ENCODE assay signal across 8 cellular contexts in genomic region chr3:197951392-197951990, GRCh38. TPM values are rescaled to one million over a fixed set of nuclear protein-coding genes. Genes with fewer than 3 reads are reported as not detected.
A peak's percentile ranks its signal among the peaks of the same experiment; 100 is the strongest.
DNase-seq lines count a peak whose midpoint lies in the region; ATAC-seq and TF ChIP-seq lines count a peak whose summit lies in the region.

No MANE protein-coding gene starts in this region.

- peaks cover 34 to 58% of the 10 kb centered on the region in 2 experiments for H3K36me3 ChIP-seq in SK-N-SH (replicated peaks in 1 of 2; ENCODE audit: control insufficient read depth in 1 of 2, insufficient read depth in 2 of 2, low read length in 1 of 2)
- peaks cover 62% of the 10 kb centered on the region for H3K36me3 ChIP-seq in iPS-18a (ENCODE audit: control insufficient read depth, low read depth, low read length)

- H3K27ac ChIP-seq in SK-N-SH (ENCODE audit: low read depth in 2 of 2, low read length in 1 of 2), result no peak overlapping the region
- H3K27ac ChIP-seq in iPS-18a (ENCODE audit: low read length), result no peak overlapping the region

- peak overlapping the region; percentile 99 for H3K27ac Mint-ChIP-seq in activated T-cell treated with anti-CD3 and anti-CD28 coated beads, Interleukin-2, amount 50 U/mL, for 72 hours
- peak overlapping the region; percentile 99 for H3K27ac Mint-ChIP-seq in stimulated activated naive CD8-positive, alpha-beta T cell treated with anti-CD3 and anti-CD28 coated beads, Interleukin-15, Interleukin-2, amounts not matched to agents 100 ng/mL and 50 ng/mL, for 24 hours

- H4K20me1 ChIP-seq in SK-N-SH (ENCODE audit: insufficient read depth), result peaks cover 40% of the 10 kb centered on the region

- H3K36me3 Mint-ChIP-seq in activated T-cell treated with anti-CD3 and anti-CD28 coated beads, Interleukin-2, amount 50 U/mL, for 72 hours (ENCODE audit: insufficient read depth in 2 of 2), result peaks cover 14 to 42% of the 10 kb centered on the region in 2 donors
- peaks cover 66% of the 10 kb centered on the region for H3K36me3 Mint-ChIP-seq in stimulated activated naive CD8-positive, alpha-beta T cell treated with anti-CD3 and anti-CD28 coated beads, Interleukin-15, Interleukin-2, amounts not matched to agents 100 ng/mL and 50 ng/mL, for 24 hours (ENCODE audit: low read depth)

- H3F3A ChIP-seq in SK-N-SH (replicated peaks; ENCODE audit: insufficient read depth), result peaks cover 43% of the 10 kb centered on the region

- peaks cover 53% of the 10 kb centered on the region for H3K79me2 ChIP-seq in SK-N-SH (ENCODE audit: insufficient read depth)

- peak overlapping the region; percentile 83 for H3K4me2 ChIP-seq in SK-N-SH

- peak overlapping the region; percentile 94 to 97 for H3K4me3 Mint-ChIP-seq in activated T-cell treated with anti-CD3 and anti-CD28 coated beads, Interleukin-2, amount 50 U/mL, for 72 hours
- peak overlapping the region; percentile 98 for H3K4me3 Mint-ChIP-seq in stimulated activated naive CD8-positive, alpha-beta T cell treated with anti-CD3 and anti-CD28 coated beads, Interleukin-15, Interleukin-2, amounts not matched to agents 100 ng/mL and 50 ng/mL, for 24 hours

- ATAC-seq in SK-N-SH treated with all-trans-retinoic acid at 6 μM for 48 hours, result no peak
- no peak for ATAC-seq in activated T-cell treated with anti-CD3 and anti-CD28 coated beads, Interleukin-2, amount 50 U/mL, for 72 hours (replicated peaks in 1 of 2)
- no peak for ATAC-seq in GM19395 (IDR thresholded peaks at IDR 0.05; ENCODE audit: unreplicated experiment)

- H3K4me1 Mint-ChIP-seq in activated T-cell treated with anti-CD3 and anti-CD28 coated beads, Interleukin-2, amount 50 U/mL, for 72 hours (ENCODE audit: low read depth), result peaks cover 61% of the 10 kb centered on the region
- H3K4me1 Mint-ChIP-seq in stimulated activated naive CD8-positive, alpha-beta T cell treated with anti-CD3 and anti-CD28 coated beads, Interleukin-15, Interleukin-2, amounts not matched to agents 100 ng/mL and 50 ng/mL, for 24 hours (ENCODE audit: low read depth), result peaks cover 60% of the 10 kb centered on the region

- no peaks in the 10 kb centered on the region for H3K9me3 ChIP-seq in SK-N-SH
- H3K9me3 ChIP-seq in iPS-18a (ENCODE audit: control insufficient read depth, low read depth, low read length), result no peaks in the 10 kb centered on the region

- H3K27me3 ChIP-seq in SK-N-SH (ENCODE audit: insufficient read depth) (no peaks in the 10 kb centered on the region), iPS-18a (ENCODE audit: control insufficient read depth, insufficient read depth, low read length) (no peaks in the 10 kb centered on the region)

- TF ChIP-seq RAD21 in SK-N-SH (IDR thresholded peaks at IDR 0.05; ENCODE audit: low read length), result no peak

- CTCF ChIA-PET in SK-N-SH (lab: Yijun Ruan, JAX), result interaction anchor here (1.0 to 1.4 kb wide), 3 partner anchors 8 to 98 kb away, joined by 3 to 4 read pairs (median 4); a partner anchor contains a TSS

- no peak overlapping the region for H2AFZ ChIP-seq in SK-N-SH (ENCODE audit: low read depth)

- no peaks in the 10 kb centered on the region for H3K9me3 Mint-ChIP-seq in activated T-cell treated with anti-CD3 and anti-CD28 coated beads, Interleukin-2, amount 50 U/mL, for 72 hours
- H3K9me3 Mint-ChIP-seq in stimulated activated naive CD8-positive, alpha-beta T cell treated with anti-CD3 and anti-CD28 coated beads, Interleukin-15, Interleukin-2, amounts not matched to agents 100 ng/mL and 50 ng/mL, for 24 hours, result no peaks in the 10 kb centered on the region

- H3K4me1 ChIP-seq in SK-N-SH (ENCODE audit: control insufficient read depth in 1 of 2, insufficient read depth in 2 of 2, low read depth in 1 of 2, low read length in 1 of 2) (peaks cover 10 to 24% of the 10 kb centered on the region in 2 experiments; a peak in 3 of 4 replicates), iPS-18a (ENCODE audit: control insufficient read depth, low read depth, low read length) (peaks cover 10% of the 10 kb centered on the region)

- 57% methylated on average over 20 of the region's 21 CpGs for WGBS in SK-N-SH (ENCODE audit: low lambda C conversion rate)

- no peaks in the 10 kb centered on the region for H3K9me2 ChIP-seq in SK-N-SH

- DNase-seq in SK-N-SH (no peak), NCI-H345 treated with DMSO at 0.1 percent for 48 hours (lab: John Stamatoyannopoulos, UW; ENCODE audit: unreplicated experiment) (no peak), HCEC 1CT (no peak)
- no peak for DNase-seq in activated T-cell treated with anti-CD3 and anti-CD28 coated beads, Interleukin-2, amount 50 U/mL, for 72 hours

- H3K27me3 Mint-ChIP-seq in activated T-cell treated with anti-CD3 and anti-CD28 coated beads, Interleukin-2, amount 50 U/mL, for 72 hours (ENCODE audit: low read depth), result no peaks in the 10 kb centered on the region
- H3K27me3 Mint-ChIP-seq in stimulated activated naive CD8-positive, alpha-beta T cell treated with anti-CD3 and anti-CD28 coated beads, Interleukin-15, Interleukin-2, amounts not matched to agents 100 ng/mL and 50 ng/mL, for 24 hours, result no peaks in the 10 kb centered on the region

- H3K4me3 ChIP-seq in SK-N-SH (ENCODE audit: low read depth in 2 of 2, low read length in 1 of 2), result peak overlapping the region; percentile 64 to 86
- peak overlapping the region; percentile 100 for H3K4me3 ChIP-seq in iPS-18a (ENCODE audit: low read length)

- TF ChIP-seq EP300 in SK-N-SH (IDR thresholded peaks at IDR 0.05; ENCODE audit: borderline replicate concordance in 1 of 2, low read depth in 1 of 2, low read length in 1 of 2), result no peak

- no peak for TF ChIP-seq CTCF in SK-N-SH (IDR thresholded peaks at IDR 0.05)

- POLR2A ChIA-PET in SK-N-SH (lab: Yijun Ruan, JAX), result no interaction called here

- peak overlapping the region; percentile 95 for H3K9ac ChIP-seq in SK-N-SH
- peak overlapping the region; percentile 100 for H3K9ac ChIP-seq in iPS-18a (ENCODE audit: low read length)

TF ChIP-seq in SK-N-SH, 30 proteins besides CTCF, POLR2A, EP300 and RAD21 (continues in another document):
- TF ChIP-seq GATA2 (CRISPR knock-in tag; IDR thresholded peaks at IDR 0.05) (no peak), PBX3 (IDR thresholded peaks at IDR 0.05) (no peak), RFX5 (IDR thresholded peaks at IDR 0.05; ENCODE audit: low read length) (no peak)

TF ChIP-seq in SK-N-SH treated with all-trans-retinoic acid at 6 μM for 48 hours, 23 proteins besides CTCF, POLR2A, EP300 and RAD21 (continues in another document):
- no peak for TF ChIP-seq ESRRG (CRISPR knock-in tag; IDR thresholded peaks at IDR 0.05)
- no peak for TF ChIP-seq TOX (CRISPR knock-in tag; IDR thresholded peaks at IDR 0.05; ENCODE audit: borderline replicate concordance)
- TF ChIP-seq, protein P1, sequence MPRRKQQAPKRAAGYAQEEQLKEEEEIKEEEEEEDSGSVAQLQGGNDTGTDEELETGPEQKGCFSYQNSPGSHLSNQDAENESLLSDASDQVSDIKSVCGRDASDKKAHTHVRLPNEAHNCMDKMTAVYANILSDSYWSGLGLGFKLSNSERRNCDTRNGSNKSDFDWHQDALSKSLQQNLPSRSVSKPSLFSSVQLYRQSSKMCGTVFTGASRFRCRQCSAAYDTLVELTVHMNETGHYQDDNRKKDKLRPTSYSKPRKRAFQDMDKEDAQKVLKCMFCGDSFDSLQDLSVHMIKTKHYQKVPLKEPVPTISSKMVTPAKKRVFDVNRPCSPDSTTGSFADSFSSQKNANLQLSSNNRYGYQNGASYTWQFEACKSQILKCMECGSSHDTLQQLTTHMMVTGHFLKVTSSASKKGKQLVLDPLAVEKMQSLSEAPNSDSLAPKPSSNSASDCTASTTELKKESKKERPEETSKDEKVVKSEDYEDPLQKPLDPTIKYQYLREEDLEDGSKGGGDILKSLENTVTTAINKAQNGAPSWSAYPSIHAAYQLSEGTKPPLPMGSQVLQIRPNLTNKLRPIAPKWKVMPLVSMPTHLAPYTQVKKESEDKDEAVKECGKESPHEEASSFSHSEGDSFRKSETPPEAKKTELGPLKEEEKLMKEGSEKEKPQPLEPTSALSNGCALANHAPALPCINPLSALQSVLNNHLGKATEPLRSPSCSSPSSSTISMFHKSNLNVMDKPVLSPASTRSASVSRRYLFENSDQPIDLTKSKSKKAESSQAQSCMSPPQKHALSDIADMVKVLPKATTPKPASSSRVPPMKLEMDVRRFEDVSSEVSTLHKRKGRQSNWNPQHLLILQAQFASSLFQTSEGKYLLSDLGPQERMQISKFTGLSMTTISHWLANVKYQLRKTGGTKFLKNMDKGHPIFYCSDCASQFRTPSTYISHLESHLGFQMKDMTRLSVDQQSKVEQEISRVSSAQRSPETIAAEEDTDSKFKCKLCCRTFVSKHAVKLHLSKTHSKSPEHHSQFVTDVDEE (CRISPR knock-in tag; IDR thresholded peaks at IDR 0.05), result no peak
- no peak for TF ChIP-seq ZNF565 (CRISPR knock-in tag; conservative IDR thresholded peaks at IDR 0.05; ENCODE audit: low read depth)
- TF ChIP-seq, protein P2, sequence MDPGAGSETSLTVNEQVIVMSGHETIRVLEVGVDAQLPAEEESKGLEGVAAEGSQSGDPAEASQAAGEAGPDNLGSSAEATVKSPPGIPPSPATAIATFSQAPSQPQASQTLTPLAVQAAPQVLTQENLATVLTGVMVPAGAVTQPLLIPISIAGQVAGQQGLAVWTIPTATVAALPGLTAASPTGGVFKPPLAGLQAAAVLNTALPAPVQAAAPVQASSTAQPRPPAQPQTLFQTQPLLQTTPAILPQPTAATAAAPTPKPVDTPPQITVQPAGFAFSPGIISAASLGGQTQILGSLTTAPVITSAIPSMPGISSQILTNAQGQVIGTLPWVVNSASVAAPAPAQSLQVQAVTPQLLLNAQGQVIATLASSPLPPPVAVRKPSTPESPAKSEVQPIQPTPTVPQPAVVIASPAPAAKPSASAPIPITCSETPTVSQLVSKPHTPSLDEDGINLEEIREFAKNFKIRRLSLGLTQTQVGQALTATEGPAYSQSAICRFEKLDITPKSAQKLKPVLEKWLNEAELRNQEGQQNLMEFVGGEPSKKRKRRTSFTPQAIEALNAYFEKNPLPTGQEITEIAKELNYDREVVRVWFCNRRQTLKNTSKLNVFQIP (CRISPR knock-in tag; IDR thresholded peaks at IDR 0.05; ENCODE audit: borderline replicate concordance, low read depth), result no peak

RNA-seq across cellular contexts. Expression of gene RPL35A, which starts 1.5 kb away (rescaled TPM):
- polyA plus RNA-seq in SK-N-SH (2012; rRNA removed), result 875 and 919 TPM in 2 replicates
- 1,201 and 1,818 TPM in 2 replicates for polyA plus RNA-seq in SK-N-SH (2012; cell fraction: cytosol; rRNA removed)
- polyA plus RNA-seq in SK-N-SH (2012; cell fraction: nucleus; rRNA removed), result 148 and 230 TPM in 2 replicates
- total RNA-seq in activated T-cell treated with anti-CD3 and anti-CD28 coated beads, Interleukin-2, amount 50 U/mL, for 72 hours, result 1,000 to 10,000 TPM; 1,788 to 1,874 TPM

RNA-seq across cellular contexts. Expression of gene LMLN, which starts 8.5 kb away (rescaled TPM):
- polyA plus RNA-seq in SK-N-SH (2012; rRNA removed), result 7.4 and 10.8 TPM in 2 replicates
- polyA plus RNA-seq in SK-N-SH (2012; cell fraction: cytosol; rRNA removed), result 7.9 and 8.0 TPM in 2 replicates
- polyA plus RNA-seq in SK-N-SH (2012; cell fraction: nucleus; rRNA removed), result 8.5 and 11.1 TPM in 2 replicates
- total RNA-seq in activated T-cell treated with anti-CD3 and anti-CD28 coated beads, Interleukin-2, amount 50 U/mL, for 72 hours, result 1 to 10 TPM; 5.4 to 6.5 TPM
